Comparison of ENCODE assay signal across 7 cellular contexts in the genomic region with DNA sequence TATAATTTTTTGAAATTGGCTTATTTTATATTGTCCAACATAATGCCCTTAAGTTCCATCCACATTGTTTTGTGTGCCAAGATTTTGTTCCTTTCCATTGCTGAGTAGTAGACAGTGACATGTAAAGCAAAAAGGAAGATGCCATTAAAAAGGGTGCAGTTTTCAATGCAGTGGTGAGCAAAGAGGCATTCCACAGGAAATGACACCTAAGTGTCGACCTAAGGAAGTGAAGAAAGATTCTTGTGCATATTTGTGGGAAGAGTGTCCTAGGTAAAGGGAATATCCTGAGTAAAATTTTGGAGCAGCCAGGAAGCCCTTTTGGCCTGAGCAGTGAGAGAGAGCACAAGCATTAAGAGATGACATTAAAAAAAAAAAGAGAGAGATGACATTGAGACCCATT.
"Had no signal": no experiment of that assay in that cellular context is flagged by ENCODE, and none has a peak within 500 bp of the region (broad histone marks: within the 10 kb centered on the region; RNA-seq: fewer than 3 reads in every experiment).

No MANE protein-coding gene starts in this region.

- H2AFZ ChIP-seq: GM23248 had no signal

- H3K4me3 ChIP-seq: GM23248, HAP-1, K562 had no signal

- H3K27ac Mint-ChIP-seq: HFFc6 had no signal

- ATAC-seq: HCT116, K562 had no signal

- H3K27ac ChIP-seq: GM23248, HL-60 had no signal

- H3K36me3 ChIP-seq: HAP-1 had no signal

- DNase-seq: GM23248, HFFc6, IMR-90 had no signal

- H3K9me3 ChIP-seq: HAP-1 had no signal

- H3K4me3 Mint-ChIP-seq: HFFc6 had no signal
